In genomic region chr4:155784637-155785036, GRCh38 we compare ENCODE assay signal across 9 cellular contexts. TPM values are rescaled to one million over a fixed set of nuclear protein-coding genes. Genes with fewer than 3 reads are reported as not detected.
"Had no signal": no experiment of that assay in that cellular context is flagged by ENCODE, and none has a peak within 500 bp of the region (broad histone marks: within the 10 kb centered on the region; RNA-seq: fewer than 3 reads in every experiment).

No MANE protein-coding gene starts in this region.

- H3K4me3 Mint-ChIP-seq: HFFc6 had no signal

- H3K27ac ChIP-seq: GM23248, HL-60 had no signal

- H3K9ac ChIP-seq: GM23248 had no signal

- FAIRE-seq: K562 had no signal

- H3K27ac Mint-ChIP-seq: HFFc6 had no signal

- H3K9me3 Mint-ChIP-seq: HFFc6 had no signal

- H3K4me3 ChIP-seq: GM23248, K562 had no signal

- DNase-seq: GM23248, GOT3, H7, HFFc6, IMR-90, KG1 had no signal

- H2AFZ ChIP-seq: GM23248 had no signal

- ATAC-seq: HCT116, K562 had no signal

RNA-seq across cellular contexts. Expression of gene GUCY1B1, which starts 25.8 kb away (rescaled TPM):
- total RNA-seq: K562 had no signal
